ENCODE assay signal across 1 cellular context in the genomic region with DNA sequence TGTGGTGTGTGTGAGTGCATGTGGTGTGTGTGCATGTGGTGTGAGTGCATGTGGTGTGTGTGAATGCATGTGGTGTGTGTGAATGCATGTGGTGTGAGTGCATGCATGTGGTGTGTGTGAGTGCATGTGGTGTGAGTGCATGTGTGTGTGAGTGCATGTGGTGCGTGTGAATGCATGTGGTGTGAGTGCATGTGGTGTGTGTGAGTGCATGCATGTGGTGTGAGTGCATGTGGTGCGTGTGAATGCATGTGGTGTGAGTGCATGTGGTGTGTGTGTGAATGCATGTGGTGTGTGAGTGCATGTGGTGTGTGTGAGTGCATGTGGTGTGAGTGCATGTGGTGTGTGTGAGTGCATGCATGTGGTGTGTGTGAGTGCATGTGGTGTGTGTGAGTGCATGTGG.
TF ChIP-seq lines count a peak whose summit lies in the region.

No MANE protein-coding gene starts in this region.

TF ChIP-seq in HepG2, 621 proteins besides CTCF, POLR2A, EP300 and RAD21:
- TF ChIP-seq MNT (IDR thresholded peaks at IDR 0.05) = peak; percentile 95
